18 cellular contexts compared by ENCODE assay signal in genomic region chr6:169827372-169827771, GRCh38.
A peak's percentile ranks its signal among the peaks of the same experiment; 100 is the strongest.
DNase-seq lines count a peak whose midpoint lies in the region; ATAC-seq and TF ChIP-seq lines count a peak whose summit lies in the region.
"Had no signal": no experiment of that assay in that cellular context is flagged by ENCODE, and none has a peak within 500 bp of the region (broad histone marks: within the 10 kb centered on the region; RNA-seq: fewer than 3 reads in every experiment).

No MANE protein-coding gene starts in this region.

- peaks cover 22% of the 10 kb centered on the region for H3K27me3 Mint-ChIP-seq in osteocyte (ENCODE audit: unreplicated experiment)
- H3K27me3 Mint-ChIP-seq in naive thymus-derived CD4-positive, alpha-beta T cell = peaks cover 24 to 73% (median 55%) of the 10 kb centered on the region in 5 donors

- POLR2A ChIA-PET in naive thymus-derived CD4-positive, alpha-beta T cell (lab: Charles Lee) = no interaction called here

- H3K9ac ChIP-seq in HUES48 (ENCODE audit: low read depth, low read length) = no peak overlapping the region
- H3K9ac ChIP-seq: BLaER1 had no signal

- no peaks in the 10 kb centered on the region for H3K36me3 ChIP-seq in HUES48 (ENCODE audit: control insufficient read depth, insufficient read depth, low read length)
- no peaks in the 10 kb centered on the region for H3K36me3 ChIP-seq in esophagus muscularis mucosa
- no peaks in the 10 kb centered on the region for H3K36me3 ChIP-seq in naive thymus-derived CD4-positive, alpha-beta T cell (ENCODE audit: control insufficient read depth in 2 of 3, insufficient read depth in 3 of 3, low read length in 3 of 3)
- H3K36me3 ChIP-seq: BLaER1 had no signal

- H3K27ac Mint-ChIP-seq in osteocyte (ENCODE audit: unreplicated experiment) = no peak overlapping the region
- no peak overlapping the region for H3K27ac Mint-ChIP-seq in naive thymus-derived CD4-positive, alpha-beta T cell

- CTCF ChIA-PET in naive thymus-derived CD4-positive, alpha-beta T cell (lab: Charles Lee) = no interaction called here

- peaks cover 4% of the 10 kb centered on the region; the same call in 1 of the 2 replicates for H3K9me3 ChIP-seq in HUES48 (ENCODE audit: control insufficient read depth, insufficient read depth, low read length)
- peaks cover 0 to 4% (median 0%) of the 10 kb centered on the region in 4 donors for H3K9me3 ChIP-seq in esophagus muscularis mucosa
- no peaks in the 10 kb centered on the region for H3K9me3 ChIP-seq in naive thymus-derived CD4-positive, alpha-beta T cell (ENCODE audit: control insufficient read depth in 2 of 3, low read length in 3 of 3)

- TF ChIP-seq POLR2A in esophagus muscularis mucosa (IDR thresholded peaks at IDR 0.05; ENCODE audit: low read depth) = no peak

- H3K9me3 Mint-ChIP-seq in osteocyte (ENCODE audit: unreplicated experiment) = peaks cover 10% of the 10 kb centered on the region
- H3K9me3 Mint-ChIP-seq in naive thymus-derived CD4-positive, alpha-beta T cell = peaks cover 0 to 14% (median 8%) of the 10 kb centered on the region in 11 donors

- H3K27me3 ChIP-seq in HUES48 (ENCODE audit: control insufficient read depth, insufficient read depth, low read length) = 0 out of 2 replicates have a peak, but pooled peaks cover 2% of the 10 kb centered on the region
- peaks cover 0 to 35% (median 0%) of the 10 kb centered on the region in 4 donors for H3K27me3 ChIP-seq in esophagus muscularis mucosa
- no peaks in the 10 kb centered on the region for H3K27me3 ChIP-seq in naive thymus-derived CD4-positive, alpha-beta T cell (ENCODE audit: control insufficient read depth in 2 of 2, insufficient read depth in 2 of 2, low read length in 2 of 2)

- H3K4me3 ChIP-seq in HUES48 (ENCODE audit: low read depth, low read length) (no peak overlapping the region), esophagus muscularis mucosa (no peak overlapping the region)
- no peak overlapping the region for H3K4me3 ChIP-seq in naive thymus-derived CD4-positive, alpha-beta T cell (ENCODE audit: low read length)
- H3K4me3 ChIP-seq: BLaER1 had no signal

- no peak for TF ChIP-seq CTCF in esophagus muscularis mucosa (IDR thresholded peaks at IDR 0.05)
- TF ChIP-seq CTCF in osteocyte (IDR thresholded peaks at IDR 0.05) = no peak

- H3K4me1 Mint-ChIP-seq in osteocyte (ENCODE audit: unreplicated experiment) = peaks cover 3% of the 10 kb centered on the region
- peaks cover 0 to 8% (median 4%) of the 10 kb centered on the region in 7 donors for H3K4me1 Mint-ChIP-seq in naive thymus-derived CD4-positive, alpha-beta T cell

- no peaks in the 10 kb centered on the region for H3K36me3 Mint-ChIP-seq in osteocyte (ENCODE audit: unreplicated experiment)
- H3K36me3 Mint-ChIP-seq in naive thymus-derived CD4-positive, alpha-beta T cell = peaks cover 0 to 5% (median 4%) of the 10 kb centered on the region in 5 donors
- H3K36me3 Mint-ChIP-seq: CD4-positive, alpha-beta memory T cell had no signal

- intact Hi-C loops in esophagus muscularis mucosa (cut with DNase I) (no loop called here), left colon (cut with DNase I, micrococcal nuclease) (no loop called here)
- intact Hi-C loops in naive thymus-derived CD4-positive, alpha-beta T cell (cut with micrococcal nuclease) = no loop called here

- H3K27ac ChIP-seq in HUES48 (ENCODE audit: low read depth, low read length) = peak overlapping the region; percentile 58
- H3K27ac ChIP-seq in esophagus muscularis mucosa (replicated peaks in 1 of 4) = no peak overlapping the region
- H3K27ac ChIP-seq in naive thymus-derived CD4-positive, alpha-beta T cell (ENCODE audit: low read depth, low read length) = no peak overlapping the region
- H3K27ac ChIP-seq: BLaER1 had no signal

- no peak for ATAC-seq in HG03280 (IDR thresholded peaks at IDR 0.05; ENCODE audit: unreplicated experiment)
- ATAC-seq in naive thymus-derived CD4-positive, alpha-beta T cell = no peak
- no peak for ATAC-seq in left colon

- H3K4me1 ChIP-seq in HUES48 (ENCODE audit: control insufficient read depth, insufficient read depth, low read length) = peaks cover 6% of the 10 kb centered on the region; the same call in 1 of the 2 replicates
- peaks cover 0 to 7% (median 4%) of the 10 kb centered on the region in 4 donors for H3K4me1 ChIP-seq in esophagus muscularis mucosa
- H3K4me1 ChIP-seq in naive thymus-derived CD4-positive, alpha-beta T cell (ENCODE audit: control insufficient read depth in 2 of 2, insufficient read depth in 2 of 2, low read length in 2 of 2) = no peaks in the 10 kb centered on the region

- 59% methylated on average over 13 of the region's 13 CpGs for WGBS in esophagus muscularis mucosa

- DNase-seq in ELF-1 (ENCODE audit: low read depth, low spot score) (peak; percentile 67), esophagus muscularis mucosa (ENCODE audit: extremely low spot score) (peak; percentile 78), osteocyte (ENCODE audit: extremely low spot score, unreplicated experiment) (peak; percentile 66), DMS114 treated with DMSO at 0.1 percent for 48 hours (lab: John Stamatoyannopoulos, UW; ENCODE audit: unreplicated experiment) (no peak), left colon (no peak)
- DNase-seq in naive thymus-derived CD4-positive, alpha-beta T cell = no peak
- DNase-seq: Calu3; CD4-positive, alpha-beta memory T cell; NCI-H1417 treated with DMSO at 0.1 percent for 48 hours; NCI-H187 treated with DMSO at 0.1 percent for 48 hours; NCI-H2227 treated with DMSO at 0.1 percent for 48 hours; NCI-H510A treated with DMSO at 0.1 percent for 48 hours; NCI-H774; OCI-M1; Right ventricle myocardium superior had no signal

- H3K4me3 Mint-ChIP-seq in osteocyte (ENCODE audit: unreplicated experiment) = no peak overlapping the region
- no peak overlapping the region for H3K4me3 Mint-ChIP-seq in naive thymus-derived CD4-positive, alpha-beta T cell
- H3K4me3 Mint-ChIP-seq: CD4-positive, alpha-beta memory T cell had no signal

- no peak for TF ChIP-seq EP300 in esophagus muscularis mucosa (IDR thresholded peaks at IDR 0.05)

Comparison
In these comparisons a context has a peak if more than half of its experiments do, and no peak if none do; other contexts are left out.
1. DNase-seq: peak in ELF-1 (single experiment), esophagus muscularis mucosa (single experiment) and osteocyte (single experiment); none in DMS114 treated with DMSO at 0.1 percent for 48 hours (single experiment), naive thymus-derived CD4-positive, alpha-beta T cell (0 of 9) and left colon (0 of 2).